8 cellular contexts compared by ENCODE assay signal in the genomic region with DNA sequence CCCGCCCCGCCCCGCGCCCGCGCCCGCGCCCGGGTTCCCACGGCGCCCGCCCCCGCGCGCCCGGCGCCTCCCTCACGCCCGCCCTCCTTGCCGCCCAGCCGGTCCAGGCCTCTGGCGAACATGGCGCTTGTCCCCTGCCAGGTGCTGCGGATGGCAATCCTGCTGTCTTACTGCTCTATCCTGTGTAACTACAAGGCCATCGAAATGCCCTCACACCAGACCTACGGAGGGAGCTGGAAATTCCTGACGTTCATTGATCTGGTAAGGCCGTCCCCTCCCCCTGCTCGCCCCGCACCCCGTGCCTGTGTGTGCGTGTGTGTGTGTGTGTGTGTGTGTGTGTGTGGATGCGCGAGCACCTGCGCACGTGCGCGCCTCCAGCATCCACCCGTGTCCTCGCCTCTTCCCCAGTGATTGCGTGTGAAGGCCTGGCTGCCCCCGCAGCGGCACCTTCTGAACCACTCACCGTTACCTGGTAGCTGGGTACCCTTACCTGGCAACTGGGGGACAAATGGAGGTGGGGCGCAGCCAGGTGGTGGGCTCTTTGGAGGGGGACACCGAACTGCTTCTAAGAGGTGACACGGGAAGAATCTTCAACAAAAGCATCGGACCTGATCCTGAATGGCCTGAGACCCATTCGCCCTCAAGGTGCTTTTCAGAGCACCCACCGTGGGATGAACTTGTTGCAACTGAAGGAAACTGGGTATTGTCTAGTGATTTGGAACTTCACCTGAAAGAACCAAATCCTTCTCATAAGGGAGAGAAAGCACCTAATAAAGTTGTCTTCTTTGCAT. TPM values are rescaled to one million over a fixed set of nuclear protein-coding genes. Genes with fewer than 3 reads are reported as not detected.
A peak's percentile ranks its signal among the peaks of the same experiment; 100 is the strongest.
DNase-seq lines count a peak whose midpoint lies in the region; ATAC-seq, FAIRE-seq and TF ChIP-seq lines count a peak whose summit lies in the region.

A gene with protein sequence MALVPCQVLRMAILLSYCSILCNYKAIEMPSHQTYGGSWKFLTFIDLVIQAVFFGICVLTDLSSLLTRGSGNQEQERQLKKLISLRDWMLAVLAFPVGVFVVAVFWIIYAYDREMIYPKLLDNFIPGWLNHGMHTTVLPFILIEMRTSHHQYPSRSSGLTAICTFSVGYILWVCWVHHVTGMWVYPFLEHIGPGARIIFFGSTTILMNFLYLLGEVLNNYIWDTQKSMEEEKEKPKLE (plus strand): TSS at position 84 of the 791 bp plus-strand sequence. CDS start 37 bp downstream, at position 121.

- peak within 1 kb of the TSS; percentile 16; the same call in 1 of the 2 replicates for H2AFZ ChIP-seq in OCI-LY1 (ENCODE audit: low read length)

- ATAC-seq in GM18868 (IDR thresholded peaks at IDR 0.05; ENCODE audit: unreplicated experiment) (peak; percentile 70), HG03095 (IDR thresholded peaks at IDR 0.05; ENCODE audit: unreplicated experiment) (peak; percentile 10), gastroesophageal sphincter (peak; percentile 29), pancreas (peak; percentile 51 to 88 (median 58))

- H3K4me2 ChIP-seq in OCI-LY1 (ENCODE audit: low read length): peak within 1 kb of the TSS; percentile 85

- H3K36me3 ChIP-seq in OCI-LY1 (ENCODE audit: insufficient read depth, low read length) (no peaks in the 10 kb centered on the region), gastroesophageal sphincter (no peaks in the 10 kb centered on the region), pancreas (no peaks in the 10 kb centered on the region), thyroid gland (no peaks in the 10 kb centered on the region)

- 0 out of 2 replicates have a peak, but pooled peaks cover 8% of the 10 kb centered on the region for H3F3A ChIP-seq in OCI-LY1 (ENCODE audit: insufficient read depth, low read length)

- intact Hi-C loops in pancreas (cut with DNase I) (no loop called here), thyroid gland (cut with DNase I) (no loop called here)

- H3K9me2 ChIP-seq in OCI-LY1 (ENCODE audit: low read depth, low read length): no peaks in the 10 kb centered on the region

- peak within 1 kb of the TSS; percentile 68 for H3K9ac ChIP-seq in OCI-LY1 (ENCODE audit: low read length)

- peak within 1 kb of the TSS; percentile 67 for H3K27ac ChIP-seq in 22Rv1
- H3K27ac ChIP-seq in OCI-LY1 (ENCODE audit: low read depth, low read length, poor library complexity, severe bottlenecking): no peak within 1 kb of the TSS
- peak within 1 kb of the TSS; percentile 89 to 93 (median 90) for H3K27ac ChIP-seq in gastroesophageal sphincter
- peak within 1 kb of the TSS; percentile 83 to 97 (median 96) for H3K27ac ChIP-seq in pancreas
- peak within 1 kb of the TSS; percentile 96 to 97 (median 96) for H3K27ac ChIP-seq in thyroid gland

- H3K4me1 ChIP-seq in OCI-LY1 (ENCODE audit: insufficient read depth, low read length, severe bottlenecking) (peaks cover 16% of the 10 kb centered on the region), gastroesophageal sphincter (peaks cover 3 to 24% (median 6%) of the 10 kb centered on the region in 3 donors), pancreas (peaks cover 0 to 13% (median 0%) of the 10 kb centered on the region in 3 donors), thyroid gland (peaks cover 6 to 13% of the 10 kb centered on the region in 2 donors)

- TF ChIP-seq POLR2A in gastroesophageal sphincter (IDR thresholded peaks at IDR 0.05) (no peak), thyroid gland (IDR thresholded peaks at IDR 0.05) (no peak)

- H3K4me3 ChIP-seq in OCI-LY1 (ENCODE audit: low read depth, low read length, poor library complexity, severe bottlenecking) (peak within 1 kb of the TSS; percentile 72), gastroesophageal sphincter (peak within 1 kb of the TSS; percentile 71 to 89), pancreas (peak within 1 kb of the TSS; percentile 77 to 89 (median 82)), thyroid gland (replicated peaks in 1 of 3) (peak within 1 kb of the TSS; percentile 70 to 92 (median 79))

- FAIRE-seq in pancreas (lab: Jason Lieb, UNC): no peak

- H3K27me3 ChIP-seq in OCI-LY1 (ENCODE audit: insufficient read depth, low read length) (no peaks in the 10 kb centered on the region), gastroesophageal sphincter (no peaks in the 10 kb centered on the region), pancreas (no peaks in the 10 kb centered on the region), thyroid gland (no peaks in the 10 kb centered on the region)

- H4K20me1 ChIP-seq in OCI-LY1 (ENCODE audit: insufficient read depth, low read length): no peaks in the 10 kb centered on the region

- H3K9me3 ChIP-seq in OCI-LY1 (ENCODE audit: low read length): no peaks in the 10 kb centered on the region
- H3K9me3 ChIP-seq in gastroesophageal sphincter: no peaks in the 10 kb centered on the region
- no peaks in the 10 kb centered on the region for H3K9me3 ChIP-seq in pancreas
- H3K9me3 ChIP-seq in thyroid gland: no peaks in the 10 kb centered on the region

- peak; percentile 54 for DNase-seq in activated gamma-delta T cell (lab: John Stamatoyannopoulos, UW)
- peak in 3 of 6 donors; percentile 75 to 92 (median 81) for DNase-seq in pancreas
- DNase-seq in thyroid gland: peak; percentile 77 to 81

- H3K79me2 ChIP-seq in OCI-LY1 (ENCODE audit: insufficient read depth, low read length): no peaks in the 10 kb centered on the region

- TF ChIP-seq EP300 in gastroesophageal sphincter (IDR thresholded peaks at IDR 0.05): no peak

- 16% methylated on average over 11 of the region's 50 CpGs; no CpG with 5 or more reads in 1 of the 2 donors for WGBS in gastroesophageal sphincter (ENCODE audit: low coverage in 1 of 2), 2 donors
- WGBS in pancreas, 2 donors: 2 to 3% methylated on average over 29 to 50 of the region's 50 CpGs
- 11% methylated on average over 15 to 26 of the region's 50 CpGs for WGBS in thyroid gland, 2 donors

- TF ChIP-seq CTCF in 22Rv1 (IDR thresholded peaks at IDR 0.05) (no peak), OCI-LY1 (IDR thresholded peaks at IDR 0.05; ENCODE audit: low read length) (no peak), gastroesophageal sphincter (IDR thresholded peaks at IDR 0.05) (no peak), pancreas (IDR thresholded peaks at IDR 0.05) (no peak), thyroid gland (IDR thresholded peaks at IDR 0.05) (no peak)

RNA-seq across cellular contexts. Expression of the gene that starts here (rescaled TPM):
- total RNA-seq in gastroesophageal sphincter (10 to 100 TPM; 24.0 to 42.0 (median 31.5) TPM), pancreas (10 to 100 TPM in 4 of 6 donors, 1 to 10 TPM in 2; 8.7 to 18.7 (median 12.8) TPM), thyroid gland (100 to 1,000 TPM in 1 of 4 donors, 10 to 100 TPM in 3; 57.8 to 101 (median 77.0) TPM)
- polyA plus RNA-seq in pancreas: 10 to 100 TPM; 16.5 to 28.9 TPM

Comparison
In these comparisons a context has a peak if more than half of its experiments do, and no peak if none do; other contexts are left out.
1. ATAC-seq: peak in every context shown above with its lines; median percentile 70 in GM18868; 58 in pancreas; 29 in gastroesophageal sphincter; 10 in HG03095.